8 cellular contexts compared by ENCODE assay signal in genomic region chr11:119084663-119085522, GRCh38. TPM values are rescaled to one million over a fixed set of nuclear protein-coding genes. Genes with fewer than 3 reads are reported as not detected.
DNase-seq lines count a peak whose midpoint lies in the region; ATAC-seq and TF ChIP-seq lines count a peak whose summit lies in the region.

Gene HMBS (plus strand): TSS chr11:119084881. CDS start chr11:119085034, 153 bp downstream.

- DNase-seq in DMS 273 (lab: John Stamatoyannopoulos, UW; ENCODE audit: unreplicated experiment) (peak; percentile 95), IMR-90 (peak; percentile 94), OCI-M1 (lab: John Stamatoyannopoulos, UW) (peak; percentile 99), activated T-cell treated with anti-CD3 and anti-CD28 coated beads for 24 hours (ENCODE audit: low read depth) (peak; percentile 91), epithelial cell of esophagus (ENCODE audit: low read depth) (peak; percentile 97)
- DNase-seq in stimulated activated CD8-positive, alpha-beta memory T cell treated with anti-CD3 and anti-CD28 coated beads, Interleukin-4, amount 100 ng/mL, for 1 hour (ENCODE audit: low read depth in 2 of 2, low spot score in 1 of 2): peak; percentile 69 to 79

- H2AFZ ChIP-seq in IMR-90 (replicated peaks; ENCODE audit: low read length, poor library complexity): peak within 1 kb of the TSS; percentile 98

- intact Hi-C loops in IMR-90 (cut with micrococcal nuclease): loop anchor here (1.0 kb wide), 1 partner anchor 9 kb away; no protein-coding TSS in a partner anchor

- in situ Hi-C loops in IMR-90 (cut with MboI; ENCODE audit: low sequenced_read_pairs): no loop called here

- H3K27me3 ChIP-seq in IMR-90 (ENCODE audit: control insufficient read depth, insufficient read depth, low read length) (no peaks in the 10 kb centered on the region), mononuclear cell (ENCODE audit: insufficient read depth, low read length) (no peaks in the 10 kb centered on the region)

- H4K20me1 ChIP-seq in IMR-90 (ENCODE audit: insufficient read depth, low read length): no peaks in the 10 kb centered on the region

- H3K23ac ChIP-seq in IMR-90 (ENCODE audit: low read depth, low read length): peak within 1 kb of the TSS; percentile 91

- H3K4ac ChIP-seq in IMR-90 (ENCODE audit: low read depth, low read length): peak within 1 kb of the TSS; percentile 94

- H3K9me3 ChIP-seq in IMR-90 (ENCODE audit: control insufficient read depth, insufficient read depth, low read length): no peaks in the 10 kb centered on the region
- H3K9me3 ChIP-seq in mononuclear cell (ENCODE audit: low read depth, low read length): no peaks in the 10 kb centered on the region

- H3K18ac ChIP-seq in IMR-90 (ENCODE audit: low read depth, low read length): no peak within 1 kb of the TSS

- H3K9ac ChIP-seq in IMR-90 (ENCODE audit: low read depth, low read length): peak within 1 kb of the TSS; percentile 82

- H3K36me3 ChIP-seq in IMR-90 (ENCODE audit: control insufficient read depth, insufficient read depth, low read length): peaks cover 15% of the 10 kb centered on the region

- CTCF ChIA-PET in IMR-90 (lab: Yijun Ruan, JAX): interaction anchor here (0.7 kb wide), 1 partner anchor 120 kb away, joined by 6 read pairs; no protein-coding TSS in a partner anchor

- H3K79me1 ChIP-seq in IMR-90 (ENCODE audit: low read depth in 1 of 2, low read length in 2 of 2): peaks cover 26 to 29% of the 10 kb centered on the region in 2 experiments; a peak in 3 of 4 replicates

- peak within 1 kb of the TSS; percentile 59; the same call in 1 of the 2 replicates for H2BK120ac ChIP-seq in IMR-90 (ENCODE audit: low read depth, low read length)

- H3K27ac ChIP-seq in IMR-90 (ENCODE audit: insufficient read depth, low read length): peak within 1 kb of the TSS; percentile 85

- H3K56ac ChIP-seq in IMR-90 (ENCODE audit: extremely low read depth, insufficient read depth, low read length): peak within 1 kb of the TSS; percentile 59

- peak; percentile 68; the same call in 1 of the 2 replicates for TF ChIP-seq POLR2A in IMR-90 (IDR thresholded peaks at IDR 0.05; ENCODE audit: low read depth, low read length)

- peak within 1 kb of the TSS; percentile 83 for H2BK5ac ChIP-seq in IMR-90 (ENCODE audit: low read depth, low read length, poor library complexity, severe bottlenecking)

- TF ChIP-seq RAD21 in IMR-90 (IDR thresholded peaks at IDR 0.05; ENCODE audit: low read length): no peak

- H4K91ac ChIP-seq in IMR-90 (ENCODE audit: insufficient read depth, low read depth, low read length): peak within 1 kb of the TSS; percentile 68

- ATAC-seq in GM21528 (IDR thresholded peaks at IDR 0.05; ENCODE audit: low FRiP score, unreplicated experiment) (peak; percentile 83), IMR-90 (ENCODE audit: low read depth) (peak; percentile 96)

- H3K14ac ChIP-seq in IMR-90 (replicated peaks; ENCODE audit: low read depth, low read length): peak within 1 kb of the TSS; percentile 94

- POLR2A ChIA-PET in IMR-90 (lab: Charles Lee; ENCODE audit: unreplicated experiment): interaction anchor here (0.5 to 1.6 kb wide), 11 partner anchors 9 to 605 kb away, joined by 3 to 11 read pairs (median 5); partner anchors contain the start of genes DPAGT1 and VPS11

- H2AK9ac ChIP-seq in IMR-90 (replicated peaks; ENCODE audit: low read depth, low read length, poor library complexity): peak within 1 kb of the TSS; percentile 92

- H2BK20ac ChIP-seq in IMR-90 (ENCODE audit: low read depth, low read length): no peak within 1 kb of the TSS

- H3K4me1 ChIP-seq in IMR-90 (ENCODE audit: control insufficient read depth, insufficient read depth, low read length) (peaks cover 5% of the 10 kb centered on the region), mononuclear cell (ENCODE audit: insufficient read depth, low read length) (peaks cover 30% of the 10 kb centered on the region)

- WGBS in IMR-90 (ENCODE audit: extremely low coverage in 2 of 2, insufficient read length in 1 of 2), 2 experiments: 2% methylated on average over 23 of the region's 49 CpGs; no CpG with 5 or more reads in 1 of the 2 experiments

- BruUV-seq in IMR-90 (replicated peaks; lab: Mats Ljungman, UMichigan): no TSS peak

- TF ChIP-seq CTCF in IMR-90 (conservative IDR thresholded peaks at IDR 0.05; ENCODE audit: low read depth, low read length): no peak
- no peak for TF ChIP-seq CTCF in epithelial cell of esophagus (IDR thresholded peaks at IDR 0.05; ENCODE audit: insufficient read depth, low read depth, low read length, missing control alignments)

- dilution Hi-C loops in IMR-90 (cut with HindIII; ENCODE audit: low sequenced_read_pairs, unreplicated experiment): no loop called here

- no peak within 1 kb of the TSS; the same call in 2 of the 3 replicates for H2BK15ac ChIP-seq in IMR-90 (ENCODE audit: low read depth, low read length)

- H2AK5ac ChIP-seq in IMR-90 (ENCODE audit: low read depth, low read length): peak within 1 kb of the TSS; percentile 82

- H3K9me1 ChIP-seq in IMR-90 (ENCODE audit: insufficient read depth, low read length): peaks cover 9% of the 10 kb centered on the region; the same call in 1 of the 2 replicates

- peak within 1 kb of the TSS; percentile 37 to 90 for H4K8ac ChIP-seq in IMR-90 (ENCODE audit: low read depth in 2 of 2, low read length in 2 of 2)

- H3K4me2 ChIP-seq in IMR-90 (ENCODE audit: low read depth, low read length): peak within 1 kb of the TSS; percentile 81

- peak within 1 kb of the TSS; percentile 58 for H4K5ac ChIP-seq in IMR-90 (ENCODE audit: low read depth, low read length)

- H3K4me3 ChIP-seq in IMR-90 (ENCODE audit: insufficient read depth, low read depth, low read length) (peak within 1 kb of the TSS; percentile 74), epithelial cell of esophagus (ENCODE audit: low read length) (peak within 1 kb of the TSS; percentile 85), mononuclear cell (ENCODE audit: low read length) (peak within 1 kb of the TSS; percentile 80)

TF ChIP-seq in IMR-90, 13 proteins besides CTCF, POLR2A, EP300 and RAD21:
- no peak for TF ChIP-seq RCOR1 (IDR thresholded peaks at IDR 0.05; ENCODE audit: insufficient replicate concordance, low read length)
- peak; percentile 65; the same call in 1 of the 2 replicates for TF ChIP-seq MXI1 (IDR thresholded peaks at IDR 0.05; ENCODE audit: borderline replicate concordance, low read depth, low read length)
- TF ChIP-seq BHLHE40 (IDR thresholded peaks at IDR 0.05; ENCODE audit: low read depth, low read length): peak; percentile 39; the same call in 1 of the 2 replicates
- TF ChIP-seq CEBPB (IDR thresholded peaks at IDR 0.05; ENCODE audit: low read depth, low read length): peak; percentile 98
- peak; percentile 77 for TF ChIP-seq USF2 (IDR thresholded peaks at IDR 0.05; ENCODE audit: low read depth, low read length)
- peak; percentile 79; the same call in 1 of the 2 replicates for TF ChIP-seq MAZ (IDR thresholded peaks at IDR 0.05; ENCODE audit: borderline replicate concordance, low read depth, low read length)
- no peak for TF ChIP-seq FOS (IDR thresholded peaks at IDR 0.05; ENCODE audit: low read depth, low read length)
TF ChIP-seq in IMR-90: peak in this region for 5.

RNA-seq across cellular contexts. Expression of gene HMBS, which starts in this region (rescaled TPM):
- total RNA-seq in IMR-90 (2012; rRNA removed) (13.9 and 17.9 TPM in 2 replicates), mononuclear cell (2.7 TPM)
- polyA plus RNA-seq in IMR-90 (2012; rRNA removed): 55.3 and 59.5 TPM in 2 replicates
- 48.3 and 54.5 TPM in 2 replicates for polyA plus RNA-seq in IMR-90 (2012; cell fraction: cytosol; rRNA removed)
- 58.5 and 77.5 TPM in 2 replicates for polyA plus RNA-seq in IMR-90 (2012; cell fraction: nucleus; rRNA removed; ENCODE audit: low replicate concordance)

Comparison
In these comparisons a context has a peak if more than half of its experiments do, and no peak if none do; other contexts are left out.
1. Peak in every context shown above with its lines: DNase-seq, ATAC-seq, H3K4me3 ChIP-seq and H3K27ac ChIP-seq.